9 cellular contexts compared by ENCODE assay signal in genomic region chr3:30894521-30895289, GRCh38. TPM values are rescaled to one million over a fixed set of nuclear protein-coding genes. Genes with fewer than 3 reads are reported as not detected.
DNase-seq lines count a peak whose midpoint lies in the region; ATAC-seq and TF ChIP-seq lines count a peak whose summit lies in the region.
"Had no signal": no experiment of that assay in that cellular context is flagged by ENCODE, and none has a peak within 500 bp of the region (broad histone marks: within the 10 kb centered on the region; RNA-seq: fewer than 3 reads in every experiment).

A gene with protein sequence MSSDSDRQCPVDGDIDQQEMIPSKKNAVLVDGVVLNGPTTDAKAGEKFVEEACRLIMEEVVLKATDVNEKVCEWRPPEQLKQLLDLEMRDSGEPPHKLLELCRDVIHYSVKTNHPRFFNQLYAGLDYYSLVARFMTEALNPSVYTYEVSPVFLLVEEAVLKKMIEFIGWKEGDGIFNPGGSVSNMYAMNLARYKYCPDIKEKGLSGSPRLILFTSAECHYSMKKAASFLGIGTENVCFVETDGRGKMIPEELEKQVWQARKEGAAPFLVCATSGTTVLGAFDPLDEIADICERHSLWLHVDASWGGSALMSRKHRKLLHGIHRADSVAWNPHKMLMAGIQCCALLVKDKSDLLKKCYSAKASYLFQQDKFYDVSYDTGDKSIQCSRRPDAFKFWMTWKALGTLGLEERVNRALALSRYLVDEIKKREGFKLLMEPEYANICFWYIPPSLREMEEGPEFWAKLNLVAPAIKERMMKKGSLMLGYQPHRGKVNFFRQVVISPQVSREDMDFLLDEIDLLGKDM (minus strand): TSS chr3:30894661. CDS start chr3:30894614, 47 bp downstream.

- H3K27ac Mint-ChIP-seq in activated naive CD4-positive, alpha-beta T cell treated with anti-CD3 and anti-CD28 coated beads, Interleukin-2, amount 50 U/mL, for 24 hours = no peak within 1 kb of the TSS

- no peaks in the 10 kb centered on the region for H3K36me3 Mint-ChIP-seq in activated naive CD4-positive, alpha-beta T cell treated with anti-CD3 and anti-CD28 coated beads, Interleukin-2, amount 50 U/mL, for 24 hours

- ATAC-seq in HG02870 (IDR thresholded peaks at IDR 0.05; ENCODE audit: unreplicated experiment) = no peak
- ATAC-seq in GM21619 (IDR thresholded peaks at IDR 0.05; ENCODE audit: unreplicated experiment) = no peak

- peaks cover 18% of the 10 kb centered on the region for H3K27me3 Mint-ChIP-seq in activated naive CD4-positive, alpha-beta T cell treated with anti-CD3 and anti-CD28 coated beads, Interleukin-2, amount 50 U/mL, for 24 hours

- H3K9me3 Mint-ChIP-seq in activated naive CD4-positive, alpha-beta T cell treated with anti-CD3 and anti-CD28 coated beads, Interleukin-2, amount 50 U/mL, for 24 hours = no peaks in the 10 kb centered on the region

- H3K4me1 Mint-ChIP-seq in activated naive CD4-positive, alpha-beta T cell treated with anti-CD3 and anti-CD28 coated beads, Interleukin-2, amount 50 U/mL, for 24 hours = peaks cover 21% of the 10 kb centered on the region

- peak within 1 kb of the TSS; percentile 39 to 54 for H3K4me3 ChIP-seq in right atrium auricular region
- H3K4me3 ChIP-seq in retinal pigment epithelial cell (ENCODE audit: low read length) = peak within 1 kb of the TSS; percentile 57

- H3K4me1 ChIP-seq in right atrium auricular region = peaks cover 0 to 8% of the 10 kb centered on the region in 2 donors

- H3K27ac ChIP-seq in right atrium auricular region = no peak within 1 kb of the TSS

- no peak for TF ChIP-seq CTCF in right atrium auricular region (IDR thresholded peaks at IDR 0.05)
- TF ChIP-seq CTCF in retinal pigment epithelial cell (conservative IDR thresholded peaks at IDR 0.05; ENCODE audit: low read depth, low read length) = no peak

- H3K36me3 ChIP-seq in right atrium auricular region = no peaks in the 10 kb centered on the region

- H3K9me3 ChIP-seq in right atrium auricular region = no peaks in the 10 kb centered on the region

- no peaks in the 10 kb centered on the region for H3K27me3 ChIP-seq in right atrium auricular region

- DNase-seq in COLO668 (lab: John Stamatoyannopoulos, UW; ENCODE audit: unreplicated experiment) (peak; percentile 75), NCI-H1092 (lab: John Stamatoyannopoulos, UW) (peak; percentile 33), right atrium auricular region (ENCODE audit: low spot score) (no peak), retinal pigment epithelial cell (ENCODE audit: low read depth) (peak; percentile 5), MV-4-11 (lab: John Stamatoyannopoulos, UW) (no peak)

- H3K4me3 Mint-ChIP-seq in activated naive CD4-positive, alpha-beta T cell treated with anti-CD3 and anti-CD28 coated beads, Interleukin-2, amount 50 U/mL, for 24 hours = peak within 1 kb of the TSS; percentile 66

RNA-seq across cellular contexts. Expression of the gene that starts here (rescaled TPM):
- not detected for total RNA-seq in right atrium auricular region
- total RNA-seq: renal cortical epithelial cell had no signal

Comparison
In these comparisons a context has a peak if more than half of its experiments do, and no peak if none do; other contexts are left out.
1. DNase-seq: peak in COLO668 (single experiment), NCI-H1092 (single experiment) and retinal pigment epithelial cell (single experiment); none in right atrium auricular region (single experiment) and MV-4-11 (single experiment).